14 cellular contexts compared by ENCODE assay signal in the genomic region with DNA sequence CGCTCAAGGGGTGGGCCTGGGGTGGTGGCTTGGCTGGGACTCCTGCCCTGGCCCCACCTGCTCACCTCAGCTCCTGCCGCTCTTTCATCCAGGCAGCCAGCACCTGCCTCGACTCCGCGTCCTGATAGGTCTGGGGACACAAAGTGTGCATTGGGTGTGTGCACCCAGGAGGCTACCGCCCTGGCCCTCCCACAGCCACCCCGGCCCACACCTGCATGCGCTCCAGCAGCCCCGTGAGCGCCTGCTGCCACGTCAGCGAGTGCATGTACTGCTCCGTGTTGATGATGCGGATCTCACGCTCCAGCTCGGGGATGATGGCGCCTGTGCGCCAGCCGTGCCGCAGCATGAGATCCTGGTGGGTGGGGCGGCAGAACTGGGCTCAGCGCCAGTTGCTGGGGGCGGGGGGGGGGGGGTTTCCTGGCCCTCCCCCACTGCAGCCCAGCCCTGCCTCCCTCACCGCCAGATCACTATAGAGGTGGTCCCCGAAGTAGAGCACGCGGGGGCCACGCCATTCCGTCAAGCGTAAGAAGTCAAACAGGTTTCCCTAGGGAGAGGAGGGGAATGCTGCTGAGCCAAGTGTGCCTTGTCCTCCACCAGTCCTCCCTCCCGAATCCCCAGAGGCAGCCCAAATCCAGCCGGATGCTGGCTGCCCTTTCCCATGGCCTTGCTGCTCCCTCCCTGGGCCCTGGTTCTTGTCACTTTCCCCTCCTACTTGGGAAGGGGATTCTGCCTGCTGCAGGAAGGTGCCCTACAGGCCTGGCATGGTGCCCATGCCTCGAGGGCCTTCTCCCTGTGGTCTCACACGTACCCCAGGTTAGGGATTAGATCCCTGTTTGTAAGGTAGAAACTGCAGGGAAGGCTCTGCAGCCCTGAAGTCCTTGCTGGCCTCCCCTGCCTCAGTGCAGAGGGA. TPM values are rescaled to one million over a fixed set of nuclear protein-coding genes. Genes with fewer than 3 reads are reported as not detected.
DNase-seq lines count a peak whose midpoint lies in the region; ATAC-seq, FAIRE-seq and TF ChIP-seq lines count a peak whose summit lies in the region.
"Had no signal": no experiment of that assay in that cellular context is flagged by ENCODE, and none has a peak within 500 bp of the region (broad histone marks: within the 10 kb centered on the region; RNA-seq: fewer than 3 reads in every experiment).

No MANE protein-coding gene starts in this region.

- no peak for FAIRE-seq in GM19239 (lab: Jason Lieb, UNC)
- FAIRE-seq: A204.1, H1 had no signal

- peak in 1 of 2 donors; percentile 42 for TF ChIP-seq EP300 in tibial nerve (IDR thresholded peaks at IDR 0.05)

- H3K27me3 ChIP-seq in endodermal cell (ENCODE audit: control insufficient read depth, insufficient read depth, low read length, poor library complexity, severe bottlenecking) (no peaks in the 10 kb centered on the region), left lung (no peaks in the 10 kb centered on the region), tibial nerve (no peaks in the 10 kb centered on the region)

- TF ChIP-seq CTCF in endodermal cell (conservative IDR thresholded peaks at IDR 0.05) (no peak), left lung (IDR thresholded peaks at IDR 0.05) (no peak), tibial nerve (IDR thresholded peaks at IDR 0.05) (no peak)

- peaks cover 53% of the 10 kb centered on the region for H3K36me3 ChIP-seq in endodermal cell (ENCODE audit: control insufficient read depth, insufficient read depth, low read length)
- peaks cover 0 to 76% of the 10 kb centered on the region in 2 donors for H3K36me3 ChIP-seq in left lung
- H3K36me3 ChIP-seq in tibial nerve = peaks cover 0 to 86% (median 0%) of the 10 kb centered on the region in 3 donors

- H3K36me3 Mint-ChIP-seq in endodermal cell (ENCODE audit: low read depth) = peaks cover 32% of the 10 kb centered on the region

- H3K27me3 Mint-ChIP-seq in endodermal cell (ENCODE audit: insufficient read depth) = no peaks in the 10 kb centered on the region

- no peaks in the 10 kb centered on the region for H3K4me1 Mint-ChIP-seq in endodermal cell

- H3K9me3 ChIP-seq in endodermal cell (ENCODE audit: control insufficient read depth, low read length) (no peaks in the 10 kb centered on the region), left lung (no peaks in the 10 kb centered on the region), tibial nerve (no peaks in the 10 kb centered on the region)

- H3K9me3 Mint-ChIP-seq in endodermal cell = no peaks in the 10 kb centered on the region
- H3K9me3 Mint-ChIP-seq: T-helper 2 cell treated with Interferon-gamma antibody and Interleukin-4, amounts not matched to agents 5 μg/mL and 100 μg/mL, for 36 hours had no signal

- intact Hi-C loops in left lung (cut with DNase I) = no loop called here

- H3K4me3 ChIP-seq in endodermal cell (ENCODE audit: low read length) (no peak overlapping the region), left lung (no peak overlapping the region), tibial nerve (no peak overlapping the region)

- ATAC-seq in left lung = peak; percentile 42

- no peak for TF ChIP-seq POLR2A in tibial nerve (IDR thresholded peaks at IDR 0.05)

- H3K4me3 Mint-ChIP-seq in endodermal cell = no peak overlapping the region
- H3K4me3 Mint-ChIP-seq: T-helper 2 cell treated with Interferon-gamma antibody and Interleukin-4, amounts not matched to agents 5 μg/mL and 100 μg/mL, for 36 hours had no signal

- H3K27ac ChIP-seq in endodermal cell (ENCODE audit: low read depth, low read length) (peak overlapping the region; percentile 49), left lung (peak overlapping the region; percentile 54 to 81), tibial nerve (peak overlapping the region; percentile 36 to 69 (median 56))

- DNase-seq in DMS153 (lab: John Stamatoyannopoulos, UW) = peak; percentile 1
- no peak for DNase-seq in DMS153 treated with DMSO at 0.1 percent for 48 hours (lab: John Stamatoyannopoulos, UW; ENCODE audit: unreplicated experiment)
- no peak for DNase-seq in endodermal cell
- peak; percentile 49 to 80 for DNase-seq in left lung
- peak in 1 of 2 donors; percentile 13 for DNase-seq in tibial nerve (ENCODE audit: low spot score in 2 of 2)
- no peak for DNase-seq in GM19239 (ENCODE audit: insufficient read length, low spot score)
- DNase-seq in A172 (ENCODE audit: low spot score) = no peak
- no peak for DNase-seq in Kasumi-1 (lab: John Stamatoyannopoulos, UW)
- DNase-seq: activated CD8-positive, alpha-beta memory T cell treated with anti-CD3 and anti-CD28 coated beads, Interleukin-2, amount 50 U/mL, for 48 hours; EL; foreskin melanocyte had no signal

- no peak overlapping the region for H3K9ac ChIP-seq in endodermal cell (ENCODE audit: extremely low read depth, low read length, poor library complexity, severe bottlenecking)

- no peaks in the 10 kb centered on the region for H3K4me1 ChIP-seq in endodermal cell (ENCODE audit: control insufficient read depth, insufficient read depth, low read length)
- peaks cover 37 to 42% of the 10 kb centered on the region in 2 donors for H3K4me1 ChIP-seq in left lung
- peaks cover 0 to 43% (median 5%) of the 10 kb centered on the region in 4 donors for H3K4me1 ChIP-seq in tibial nerve

- WGBS in endodermal cell (ENCODE audit: insufficient coverage in 1 of 2, insufficient read length in 1 of 2), 2 experiments = 96 to 99% methylated on average over 22 to 34 of the region's 34 CpGs
- 75 to 84% methylated on average over 11 to 26 of the region's 34 CpGs for WGBS in tibial nerve, 2 donors

- no peak overlapping the region for H3K27ac Mint-ChIP-seq in endodermal cell
- H3K27ac Mint-ChIP-seq: T-helper 2 cell treated with Interferon-gamma antibody and Interleukin-4, amounts not matched to agents 5 μg/mL and 100 μg/mL, for 36 hours had no signal

RNA-seq across cellular contexts. Expression of a gene that starts 8.7 kb away (rescaled TPM):
- total RNA-seq in endodermal cell (100 to 1,000 TPM; 288 to 341 TPM), left lung (10 to 100 TPM; 81.8 to 83.1 TPM), tibial nerve (100 to 1,000 TPM in 2 of 4 donors, 10 to 100 TPM in 2; 71.1 to 133 (median 94.2) TPM)
- polyA plus RNA-seq in endodermal cell (2013, experiment 1 of 2) = 361 TPM
- 348 TPM for polyA plus RNA-seq in endodermal cell (2013, experiment 2 of 2)
- 65.6 and 92.3 TPM in 2 replicates for total RNA-seq in A172 (2014; rRNA removed; shearing (Covaris generic))

RNA-seq across cellular contexts. Expression of a gene that starts 11.4 kb away (rescaled TPM):
- total RNA-seq in endodermal cell (10 to 100 TPM; 28.1 to 34.1 TPM), left lung (10 to 100 TPM; 19.0 to 20.4 TPM), tibial nerve (10 to 100 TPM in 2 of 4 donors, 1 to 10 TPM in 2; 1.2 to 23.9 (median 9.5) TPM)
- polyA plus RNA-seq in endodermal cell (2013, experiment 1 of 2) = 36.0 TPM
- polyA plus RNA-seq in endodermal cell (2013, experiment 2 of 2) = 36.8 TPM
- 17.1 and 47.0 TPM in 2 replicates for total RNA-seq in A172 (2014; rRNA removed; shearing (Covaris generic))

RNA-seq across cellular contexts. Expression of a gene that starts 29.9 kb away (rescaled TPM):
- total RNA-seq in endodermal cell = under 1 TPM; 0.24 to 0.55 TPM
- polyA plus RNA-seq in endodermal cell (2013, experiment 1 of 2) = 0.21 TPM
- 0.04 TPM for polyA plus RNA-seq in endodermal cell (2013, experiment 2 of 2)
- total RNA-seq in left lung = 100 to 1,000 TPM; 122 to 334 TPM
- 100 to 1,000 TPM; 167 to 527 (median 264) TPM for total RNA-seq in tibial nerve
- 0.12 TPM in 1 of 2 replicates, not detected in the other for total RNA-seq in A172 (2014; rRNA removed; shearing (Covaris generic))

Comparison
In these comparisons a context has a peak if more than half of its experiments do, and no peak if none do; other contexts are left out.
1. DNase-seq: peak in DMS153 (single experiment) and left lung (2 of 2); none in DMS153 treated with DMSO at 0.1 percent for 48 hours (single experiment), endodermal cell (single experiment), GM19239 (single experiment), A172 (single experiment) and Kasumi-1 (0 of 2).
2. RNA of a gene that starts 29.9 kb away (total RNA-seq): 122 to 334 TPM in left lung and 167 to 527 TPM in tibial nerve; 0.24 to 0.55 TPM in endodermal cell and 0.12 TPM in A172; every median in the first group is over 10 times any median in the second.
3. Peak in every context shown above with its lines, with median percentiles within 50 percentile points of each other: H3K27ac ChIP-seq.